ENCODE assay signal across 1 cellular context in the genomic region with DNA sequence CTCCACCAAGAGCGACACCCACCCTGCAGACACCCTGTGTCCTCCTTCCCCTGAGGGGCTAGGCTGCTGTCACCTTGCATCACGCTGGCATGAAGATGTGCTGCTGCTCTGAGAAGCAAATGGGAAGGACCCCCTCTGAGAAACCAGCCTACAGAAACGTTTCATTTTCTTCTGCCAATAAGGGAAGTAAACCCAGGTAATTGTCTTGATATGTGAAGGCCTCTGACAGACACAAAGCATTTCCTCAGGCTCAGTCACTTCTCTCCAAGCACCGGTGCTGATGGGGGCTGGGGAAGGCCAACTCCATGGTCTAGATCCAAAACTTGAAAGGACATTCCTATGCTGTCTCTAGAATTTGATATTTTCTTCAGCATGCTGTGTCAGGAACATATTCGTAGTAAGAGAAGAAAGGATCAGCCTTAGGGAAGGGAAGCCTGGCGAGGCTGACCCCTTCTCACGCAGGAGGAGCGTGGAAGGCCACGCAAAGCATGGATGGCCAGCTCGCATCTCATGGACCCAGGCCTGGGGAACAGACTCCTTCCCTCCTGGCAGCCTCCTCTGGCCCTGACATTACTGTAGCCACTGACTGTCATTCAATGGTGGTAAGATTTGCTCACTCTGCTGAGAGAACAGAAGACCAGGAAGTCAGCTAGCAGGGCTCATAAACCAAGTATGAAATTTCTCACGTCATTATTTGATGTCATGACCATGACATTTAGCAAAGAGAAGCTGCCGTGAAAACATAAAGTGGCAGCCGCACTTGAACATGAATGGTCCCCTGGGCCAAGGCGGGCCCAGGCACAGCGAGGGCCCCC.
TF ChIP-seq lines count a peak whose summit lies in the region.

No MANE protein-coding gene starts in this region.

TF ChIP-seq in HepG2, 621 proteins besides CTCF, POLR2A, EP300 and RAD21:
- TF ChIP-seq AKAP8 (CRISPR knock-in tag; IDR thresholded peaks at IDR 0.05) (no peak), ATF7-NPFF (CRISPR knock-in tag; IDR thresholded peaks at IDR 0.05; ENCODE audit: low read depth) (no peak), ZNF253 (CRISPR knock-in tag; IDR thresholded peaks at IDR 0.05; ENCODE audit: borderline replicate concordance) (0 out of 2 replicates have a peak, but pooled peaks have one; percentile 41)
